Comparison of ENCODE assay signal across 29 cellular contexts in the genomic region with DNA sequence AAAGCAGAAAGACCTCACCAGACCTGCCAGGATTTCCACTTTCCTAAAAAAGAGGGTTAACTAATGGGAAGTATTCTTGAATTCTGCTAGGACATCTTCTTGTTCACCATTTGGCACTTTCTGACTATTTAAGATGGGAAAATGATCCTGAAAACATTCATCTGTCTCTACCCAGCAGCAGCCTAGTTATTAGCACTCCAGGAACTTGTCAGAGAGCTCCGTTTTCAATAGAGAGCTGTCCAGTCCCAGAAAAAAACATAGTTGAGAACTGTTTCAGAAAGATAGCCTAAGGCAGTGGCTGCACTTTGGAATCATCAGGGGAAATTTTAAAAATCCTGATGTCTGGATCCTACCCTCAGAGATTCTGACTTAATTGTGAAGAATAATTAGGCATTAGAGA.
"Had no signal": no experiment of that assay in that cellular context is flagged by ENCODE, and none has a peak within 500 bp of the region (broad histone marks: within the 10 kb centered on the region; RNA-seq: fewer than 3 reads in every experiment).

No MANE protein-coding gene starts in this region.

- ATAC-seq: activated CD4-positive, CD25-positive, alpha-beta regulatory T cell treated with anti-CD3 and anti-CD28 coated beads, Interleukin-2, amount 50 U/mL, for 24 hours; activated CD8-positive, alpha-beta T cell treated with anti-CD3 and anti-CD28 coated beads for 36 hours; activated T-cell treated with anti-CD3 and anti-CD28 coated beads, Interleukin-2, amount 50 U/mL, for 4 hours; activated T-helper 17 cell treated with anti-CD3 and anti-CD28 coated beads, Interleukin-2, amount 50 U/mL, for 72 hours; body of pancreas; esophagus mucosa; foreskin keratinocyte; gastroesophageal sphincter; heart right ventricle; T-helper 17 cell had no signal

- H3K9me3 ChIP-seq: adrenal gland, body of pancreas, colonic mucosa, gastroesophageal sphincter, heart right ventricle had no signal

- H3K27ac ChIP-seq: adrenal gland, body of pancreas, colonic mucosa, foreskin keratinocyte, gastroesophageal sphincter, heart right ventricle, hepatocyte, WERI-Rb-1 had no signal

- H3K27me3 ChIP-seq: adrenal gland, body of pancreas, colonic mucosa, gastroesophageal sphincter had no signal

- DNase-seq: activated B cell treated with CpG ODN at 0.5 μM for 24 hours; activated CD4-positive, alpha-beta T cell treated with anti-CD3 and anti-CD28 coated beads for 48 hours; activated CD4-positive, alpha-beta T cell treated with anti-CD3 and anti-CD28 coated beads, Interleukin-2, amount 50 U/mL, for 1 hour; activated CD4-positive, alpha-beta T cell treated with anti-CD3 and anti-CD28 coated beads, Interleukin-2, amount 50 U/mL, for 48 hours; activated CD8-positive, alpha-beta memory T cell treated with anti-CD3 and anti-CD28 coated beads for 24 hours; activated CD8-positive, alpha-beta T cell treated with anti-CD3 and anti-CD28 coated beads for 36 hours; activated effector memory CD4-positive, alpha-beta T cell treated with Interleukin-2 at 50 U/mL for 16 hours; activated gamma-delta T cell treated with Interleukin-2 at 50 U/mL for 16 hours; activated naive CD4-positive, alpha-beta T cell treated with anti-CD3 and anti-CD28 coated beads, Interleukin-2, amount 50 U/mL, for 16 hours; activated naive CD4-positive, alpha-beta T cell treated with Interleukin-2 at 50 U/mL for 16 hours; activated T-cell treated with anti-CD3 and anti-CD28 coated beads, Interleukin-2, amount 50 U/mL, for 4 hours; adrenal gland; amygdala; aorta; body of pancreas; central memory CD4-positive, alpha-beta T cell; cerebellar nuclear complex; colonic mucosa; effector CD8-positive, alpha-beta T cell; foreskin keratinocyte; heart right ventricle; T-helper 17 cell; T1000; WERI-Rb-1 had no signal

- H3K36me3 ChIP-seq: adrenal gland, colonic mucosa, gastroesophageal sphincter, heart right ventricle, WERI-Rb-1 had no signal

- H3K4me1 ChIP-seq: adrenal gland, body of pancreas, colonic mucosa, foreskin keratinocyte, gastroesophageal sphincter, heart right ventricle had no signal

- H3K4me3 ChIP-seq: adrenal gland, body of pancreas, colonic mucosa, gastroesophageal sphincter, heart right ventricle, hepatocyte had no signal
